In the genomic region with DNA sequence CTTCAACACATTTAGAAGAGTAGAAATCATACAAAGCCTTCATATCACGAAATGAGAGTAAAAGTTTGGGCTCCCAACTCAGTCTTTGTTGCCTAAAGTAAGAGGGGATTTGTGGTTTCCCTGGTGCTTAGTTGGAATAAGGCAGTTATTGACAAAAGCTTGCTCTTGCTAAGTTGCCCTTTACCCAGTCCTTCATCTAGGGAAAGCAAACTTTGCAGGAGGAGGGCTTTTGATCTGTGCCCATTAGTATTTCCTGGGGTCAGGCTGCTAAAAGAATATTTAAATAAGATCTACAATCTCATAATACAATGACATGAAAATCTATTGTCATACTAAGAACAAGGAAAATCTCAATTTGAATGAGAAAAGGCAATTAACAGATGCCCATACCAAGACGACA, we compare ENCODE assay signal across 23 cellular contexts.
"Had no signal": no experiment of that assay in that cellular context is flagged by ENCODE, and none has a peak within 500 bp of the region (broad histone marks: within the 10 kb centered on the region; RNA-seq: fewer than 3 reads in every experiment).

No MANE protein-coding gene starts in this region.

- H3K36me3 ChIP-seq: SJSA1 had no signal

- H3K9me3 ChIP-seq: SJSA1 had no signal

- H3K4me2 ChIP-seq: KMS-11 had no signal

- H3K36me3 Mint-ChIP-seq: IgD-negative memory B cell had no signal

- H3K4me1 ChIP-seq: SJSA1 had no signal

- H3K27ac Mint-ChIP-seq: IgD-negative memory B cell had no signal

- H3K4me3 ChIP-seq: K562, SJSA1, SK-N-MC had no signal

- FAIRE-seq: K562, RCC 7860 had no signal

- DNase-seq: Kasumi-1, MM.1S, NCI-H1092 treated with DMSO at 0.1 percent for 48 hours, NCI-H1436, NCI-H187, NCI-H2029, NCI-H2081 treated with DMSO at 0.1 percent for 48 hours, NCI-H2171, NCI-H226, NCI-H446, NCI-H510A, NCI-H524 treated with DMSO at 0.1 percent for 48 hours, NCI-H69, NCI-H774, Right ventricle myocardium superior, RPMI8226, SIG-M5 had no signal

- ATAC-seq: K562 had no signal

- H3K4me1 Mint-ChIP-seq: IgD-negative memory B cell had no signal

- H3K9ac ChIP-seq: KMS-11 had no signal

- H3K4me3 Mint-ChIP-seq: IgD-negative memory B cell had no signal

- H3K27ac ChIP-seq: KMS-11, SJSA1, SK-N-MC had no signal

- H3K27me3 ChIP-seq: SJSA1 had no signal
